ENCODE assay signal across 16 cellular contexts in the genomic region with DNA sequence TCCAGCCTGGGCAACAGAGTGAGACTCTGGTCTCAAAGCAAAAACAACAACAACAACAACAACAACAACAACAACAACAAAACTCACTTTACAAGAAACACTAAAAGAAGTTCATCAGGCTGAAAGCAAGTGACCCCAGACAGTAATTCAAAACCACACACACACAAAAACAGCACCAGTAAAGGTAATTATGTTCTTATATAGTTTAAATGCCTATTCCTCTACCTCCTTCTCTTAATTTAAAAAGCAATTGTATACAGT. TPM values are rescaled to one million over a fixed set of nuclear protein-coding genes. Genes with fewer than 3 reads are reported as not detected.
DNase-seq lines count a peak whose midpoint lies in the region; ATAC-seq and TF ChIP-seq lines count a peak whose summit lies in the region.
"Had no signal": no experiment of that assay in that cellular context is flagged by ENCODE, and none has a peak within 500 bp of the region (broad histone marks: within the 10 kb centered on the region; RNA-seq: fewer than 3 reads in every experiment).

No MANE protein-coding gene starts in this region.

- H3K27ac Mint-ChIP-seq in activated CD4-positive, alpha-beta T cell treated with anti-CD3 and anti-CD28 coated beads, Interleukin-2, amount 10 ng/mL, durations not matched to agents 24 days and 14 days = no peak overlapping the region
- H3K27ac Mint-ChIP-seq in brain (peak overlapping the region in 3 of 5 experiments; percentile 75 to 94 (median 77)), neural progenitor cell (no peak overlapping the region)

- intact Hi-C loops in activated CD4-positive, alpha-beta T cell treated with anti-CD3 and anti-CD28 coated beads, Interleukin-2, amount 10 ng/mL, durations not matched to agents 24 days and 14 days (cut with micrococcal nuclease) = no loop called here

- TF ChIP-seq CTCF in brain (conservative IDR thresholded peaks at IDR 0.05) = no peak
- TF ChIP-seq CTCF in neural progenitor cell (IDR thresholded peaks at IDR 0.05) = no peak

- H3K27me3 Mint-ChIP-seq in activated CD4-positive, alpha-beta T cell treated with anti-CD3 and anti-CD28 coated beads, Interleukin-2, amount 10 ng/mL, durations not matched to agents 24 days and 14 days = no peaks in the 10 kb centered on the region
- H3K27me3 Mint-ChIP-seq in brain = peaks cover 8% of the 10 kb centered on the region
- H3K27me3 Mint-ChIP-seq in neural progenitor cell (ENCODE audit: insufficient read depth, low read depth) = peaks cover 6% of the 10 kb centered on the region
- H3K27me3 Mint-ChIP-seq: activated CD8-positive, alpha-beta memory T cell treated with anti-CD3 and anti-CD28 coated beads, Interleukin-2, amount 10 ng/mL, durations not matched to agents 7 days and 5 days had no signal

- peaks cover 30% of the 10 kb centered on the region for H3K36me3 Mint-ChIP-seq in activated CD4-positive, alpha-beta T cell treated with anti-CD3 and anti-CD28 coated beads, Interleukin-2, amount 10 ng/mL, durations not matched to agents 24 days and 14 days (ENCODE audit: low read depth)
- peaks cover 47% of the 10 kb centered on the region for H3K36me3 Mint-ChIP-seq in brain
- H3K36me3 Mint-ChIP-seq in neural progenitor cell = peaks cover 21% of the 10 kb centered on the region

- H3K27me3 ChIP-seq in MG63 = no peaks in the 10 kb centered on the region
- no peaks in the 10 kb centered on the region for H3K27me3 ChIP-seq in neural progenitor cell
- H3K27me3 ChIP-seq: neutrophil, Peyer's patch, spleen had no signal

- no peak for ATAC-seq in HG02798 (IDR thresholded peaks at IDR 0.05; ENCODE audit: poor library complexity, unreplicated experiment)
- ATAC-seq in GM18498 (IDR thresholded peaks at IDR 0.05; ENCODE audit: unreplicated experiment) = no peak
- no peak for ATAC-seq in HG02763 (IDR thresholded peaks at IDR 0.05; ENCODE audit: unreplicated experiment)
- ATAC-seq: activated CD8-positive, alpha-beta memory T cell treated with anti-CD3 and anti-CD28 coated beads, Interleukin-2, amount 10 ng/mL, durations not matched to agents 7 days and 5 days; left lobe of liver had no signal

- H3K27ac ChIP-seq in neural progenitor cell = no peak overlapping the region
- H3K27ac ChIP-seq: neutrophil, Peyer's patch had no signal

- no peak for DNase-seq in activated CD4-positive, alpha-beta T cell treated with anti-CD3 and anti-CD28 coated beads, Interleukin-2, amount 10 ng/mL, durations not matched to agents 24 days and 14 days
- no peak for DNase-seq in activated CD4-positive, alpha-beta T cell treated with anti-CD3 and anti-CD28 coated beads, Interleukin-2, amount 50 U/mL, for 48 hours
- DNase-seq in MG63 = no peak
- DNase-seq in neural progenitor cell (ENCODE audit: low spot score) = no peak
- DNase-seq: activated CD8-positive, alpha-beta memory T cell treated with anti-CD3 and anti-CD28 coated beads, Interleukin-2, amount 10 ng/mL, durations not matched to agents 7 days and 5 days; effector memory CD4-positive, alpha-beta T cell; MV-4-11; Peyer's patch; T1000 had no signal

- H3K9ac ChIP-seq in neural progenitor cell = no peak overlapping the region

- H3F3A ChIP-seq in neural progenitor cell (ENCODE audit: low read depth) = peaks cover 12% of the 10 kb centered on the region

- H3K4me3 ChIP-seq in MG63 (peak overlapping the region; percentile 93; the same call in 1 of the 2 replicates), neural progenitor cell (no peak overlapping the region)

- H2AFZ ChIP-seq in neural progenitor cell (replicated peaks) = no peak overlapping the region

- H3K4me1 Mint-ChIP-seq in activated CD4-positive, alpha-beta T cell treated with anti-CD3 and anti-CD28 coated beads, Interleukin-2, amount 10 ng/mL, durations not matched to agents 24 days and 14 days = peaks cover 36% of the 10 kb centered on the region
- H3K4me1 Mint-ChIP-seq in brain (peaks cover 46% of the 10 kb centered on the region), neural progenitor cell (peaks cover 15% of the 10 kb centered on the region)

- peaks cover 63% of the 10 kb centered on the region for H3K79me2 ChIP-seq in neural progenitor cell (ENCODE audit: low read depth)

- no peak overlapping the region for H3K4me2 ChIP-seq in neural progenitor cell

- peaks cover 10% of the 10 kb centered on the region for H3K4me1 ChIP-seq in neural progenitor cell

- H3K36me3 ChIP-seq in MG63 = peaks cover 20% of the 10 kb centered on the region
- peaks cover 4% of the 10 kb centered on the region for H3K36me3 ChIP-seq in neural progenitor cell

- H3K9me3 Mint-ChIP-seq in activated CD4-positive, alpha-beta T cell treated with anti-CD3 and anti-CD28 coated beads, Interleukin-2, amount 10 ng/mL, durations not matched to agents 24 days and 14 days = peaks cover 4% of the 10 kb centered on the region
- H3K9me3 Mint-ChIP-seq in brain (peaks cover 8 to 33% (median 21%) of the 10 kb centered on the region in 5 experiments), neural progenitor cell (peaks cover 15% of the 10 kb centered on the region)

- peak overlapping the region; percentile 97 for H3K4me3 Mint-ChIP-seq in activated CD4-positive, alpha-beta T cell treated with anti-CD3 and anti-CD28 coated beads, Interleukin-2, amount 10 ng/mL, durations not matched to agents 24 days and 14 days
- H3K4me3 Mint-ChIP-seq in brain (peak overlapping the region; percentile 90 to 94 (median 92)), neural progenitor cell (peak overlapping the region; percentile 97)

- H3K9me3 ChIP-seq in MG63 = peaks cover 17% of the 10 kb centered on the region
- H3K9me3 ChIP-seq in neural progenitor cell (ENCODE audit: low read depth) = peaks cover 5% of the 10 kb centered on the region
- H3K9me3 ChIP-seq: neutrophil had no signal

- H4K20me1 ChIP-seq in neural progenitor cell (ENCODE audit: low read depth) = peaks cover 9% of the 10 kb centered on the region

RNA-seq across cellular contexts. Expression of a gene that starts 1.7 kb away (rescaled TPM):
- 50.5 and 51.5 TPM in 2 replicates for total RNA-seq in activated CD4-positive, alpha-beta T cell treated with anti-CD3 and anti-CD28 coated beads, Interleukin-2, amount 10 ng/mL, durations not matched to agents 24 days and 14 days
- 49.3 and 61.2 TPM in 2 replicates for total RNA-seq in MG63 (2014; rRNA removed; shearing (Covaris generic); ENCODE audit: low replicate concordance)
- 13.9 TPM for polyA plus RNA-seq in brain (ENCODE audit: insufficient read depth, low read depth, low replicate concordance)
- total RNA-seq in neural progenitor cell (ENCODE audit: low replicate concordance) = 31.3 and 36.5 TPM in 2 replicates

RNA-seq across cellular contexts. Expression of a gene that starts 41.1 kb away (rescaled TPM):
- 15.0 and 15.9 TPM in 2 replicates for total RNA-seq in activated CD4-positive, alpha-beta T cell treated with anti-CD3 and anti-CD28 coated beads, Interleukin-2, amount 10 ng/mL, durations not matched to agents 24 days and 14 days
- total RNA-seq in MG63 (2014; rRNA removed; shearing (Covaris generic); ENCODE audit: low replicate concordance) = 12.7 and 19.1 TPM in 2 replicates
- 3.9 TPM for polyA plus RNA-seq in brain (ENCODE audit: insufficient read depth, low read depth, low replicate concordance)
- total RNA-seq in neural progenitor cell (ENCODE audit: low replicate concordance) = 4.8 and 9.0 TPM in 2 replicates

RNA-seq across cellular contexts. Expression of a gene that starts 41.4 kb away (rescaled TPM):
- total RNA-seq in activated CD4-positive, alpha-beta T cell treated with anti-CD3 and anti-CD28 coated beads, Interleukin-2, amount 10 ng/mL, durations not matched to agents 24 days and 14 days = 46.2 and 48.1 TPM in 2 replicates
- 4.9 TPM in 2 replicates for total RNA-seq in MG63 (2014; rRNA removed; shearing (Covaris generic); ENCODE audit: low replicate concordance)
- 28.6 TPM for polyA plus RNA-seq in brain (ENCODE audit: insufficient read depth, low read depth, low replicate concordance)
- 12.9 and 13.2 TPM in 2 replicates for total RNA-seq in neural progenitor cell (ENCODE audit: low replicate concordance)

Comparison
In these comparisons a context has a peak if more than half of its experiments do, and no peak if none do; other contexts are left out.
1. H3K27ac Mint-ChIP-seq: peak in brain (3 of 5); none in activated CD4-positive, alpha-beta T cell treated with anti-CD3 and anti-CD28 coated beads, Interleukin-2, amount 10 ng/mL, durations not matched to agents 24 days and 14 days (single experiment) and neural progenitor cell (single experiment).
2. Peak in every context shown above with its lines, with median percentiles within 50 percentile points of each other: H3K4me3 Mint-ChIP-seq.